8 cellular contexts compared by ENCODE assay signal in the genomic region with DNA sequence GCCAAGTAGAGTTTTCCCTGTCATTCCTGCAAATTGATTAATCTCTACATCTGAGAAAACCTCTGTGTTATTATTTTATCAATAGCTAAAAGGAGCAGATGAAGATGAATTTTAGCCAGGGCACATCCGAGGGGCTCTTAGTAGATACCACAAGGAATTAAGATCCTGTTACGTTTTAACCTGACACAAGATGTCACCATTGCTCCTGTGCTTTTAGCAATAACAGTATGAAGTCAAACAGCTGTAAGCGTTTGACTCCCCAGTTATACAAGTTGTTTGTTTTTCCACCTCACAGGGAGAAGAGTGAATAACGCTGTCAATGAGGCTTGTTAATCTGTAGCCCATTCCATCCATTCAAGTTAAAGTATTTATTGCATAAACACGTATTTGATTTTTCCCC.
DNase-seq lines count a peak whose midpoint lies in the region; ATAC-seq and TF ChIP-seq lines count a peak whose summit lies in the region.

No MANE protein-coding gene starts in this region.

- peak; percentile 33 for TF ChIP-seq CTCF in AG09309 (IDR thresholded peaks at IDR 0.05; ENCODE audit: control insufficient read depth, insufficient read depth, low read depth, low read length, missing control alignments)
- TF ChIP-seq CTCF in fibroblast of the aortic adventitia (IDR thresholded peaks at IDR 0.05; ENCODE audit: insufficient read depth, low read length) = peak; percentile 34
- TF ChIP-seq CTCF in dorsolateral prefrontal cortex (IDR thresholded peaks at IDR 0.05 in 54 of 56, conservative IDR thresholded peaks at IDR 0.05 in 2 of 56; ENCODE audit: low read depth in 1 of 56, partially characterized antibody in 56 of 56) = peak in 3 of 56 donors; percentile 17 to 22 (median 20)
- no peak for TF ChIP-seq CTCF in Peyer's patch (IDR thresholded peaks at IDR 0.05)

- peaks cover 0 to 89% (median 45%) of the 10 kb centered on the region in 45 donors for H3K27me3 ChIP-seq in dorsolateral prefrontal cortex
- H3K27me3 ChIP-seq in Peyer's patch = no peaks in the 10 kb centered on the region

- no peaks in the 10 kb centered on the region for H3K4me1 ChIP-seq in Peyer's patch

- no peaks in the 10 kb centered on the region for H3K9me3 ChIP-seq in Peyer's patch

- no peaks in the 10 kb centered on the region for H3K36me3 ChIP-seq in Peyer's patch

- TF ChIP-seq POLR2A in Peyer's patch (IDR thresholded peaks at IDR 0.05) = no peak

- ATAC-seq in GM19438 (IDR thresholded peaks at IDR 0.05; ENCODE audit: low read depth, unreplicated experiment) (peak; percentile 85), HG03521 (IDR thresholded peaks at IDR 0.05; ENCODE audit: unreplicated experiment) (no peak), HG02981 (IDR thresholded peaks at IDR 0.05; ENCODE audit: unreplicated experiment) (no peak)

- intact Hi-C loops in dorsolateral prefrontal cortex (cut with DNase I) = no loop called here

- DNase-seq in AG09309 (ENCODE audit: low read depth) (peak; percentile 28), NOMO-1 treated with dmso at 0.1 percent for 144 hours (lab: John Stamatoyannopoulos, UW; ENCODE audit: unreplicated experiment) (peak; percentile 26), fibroblast of the aortic adventitia (ENCODE audit: low read depth) (peak; percentile 61), dorsolateral prefrontal cortex (no peak), Peyer's patch (no peak)

- H3K4me3 ChIP-seq in AG09309 (ENCODE audit: control insufficient read depth, low read depth, low read length) (no peak overlapping the region), fibroblast of the aortic adventitia (ENCODE audit: low read depth, low read length) (no peak overlapping the region), dorsolateral prefrontal cortex (no peak overlapping the region), Peyer's patch (no peak overlapping the region)

- H3K27ac ChIP-seq in dorsolateral prefrontal cortex (no peak overlapping the region), Peyer's patch (no peak overlapping the region)

Comparison
In these comparisons a context has a peak if more than half of its experiments do, and no peak if none do; other contexts are left out.
1. DNase-seq: peak in AG09309 (single experiment), NOMO-1 treated with dmso at 0.1 percent for 144 hours (single experiment) and fibroblast of the aortic adventitia (single experiment); none in dorsolateral prefrontal cortex (0 of 10) and Peyer's patch (0 of 3).
2. CTCF ChIP-seq: peak in AG09309 (single experiment) and fibroblast of the aortic adventitia (single experiment); none in Peyer's patch (0 of 6).